ENCODE assay signal across 8 cellular contexts in the genomic region with DNA sequence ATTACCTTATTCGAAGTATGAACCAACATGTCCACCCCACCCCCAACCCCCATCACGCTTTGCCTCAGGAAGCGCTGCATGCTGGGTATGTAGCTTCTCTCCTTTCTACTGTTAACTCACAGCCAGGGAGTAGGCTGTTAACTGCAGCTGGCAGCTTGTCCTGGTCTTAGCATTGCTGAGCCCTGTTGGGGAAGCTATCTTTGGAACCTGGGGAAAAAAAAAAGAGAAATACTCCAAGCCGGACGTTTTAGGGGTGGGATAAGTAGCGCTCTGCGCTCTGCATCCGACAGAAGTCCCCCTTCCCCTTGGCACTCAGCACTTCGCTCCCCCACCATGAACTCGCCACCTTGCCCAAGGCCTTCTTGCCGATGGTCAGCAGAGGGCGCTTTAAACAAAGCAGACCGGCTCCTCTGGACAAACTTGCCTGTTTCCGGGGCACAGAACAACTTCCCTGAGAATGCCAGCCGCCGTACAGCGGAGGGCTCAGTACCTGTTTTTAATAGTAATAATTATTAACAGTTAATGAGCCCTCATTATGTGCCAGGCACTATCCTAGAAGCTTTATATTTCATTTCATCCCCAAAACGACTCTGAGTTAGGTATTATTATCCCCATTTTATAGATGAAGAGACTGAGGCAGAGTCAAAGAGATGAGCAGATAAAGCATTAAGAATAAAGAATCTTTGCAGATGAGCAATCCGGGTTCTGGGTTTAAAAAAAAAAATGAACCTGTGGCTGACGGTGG. TPM values are rescaled to one million over a fixed set of nuclear protein-coding genes. Genes with fewer than 3 reads are reported as not detected.
DNase-seq lines count a peak whose midpoint lies in the region; ATAC-seq, FAIRE-seq and TF ChIP-seq lines count a peak whose summit lies in the region.

No MANE protein-coding gene starts in this region.

- ATAC-seq in Panc1: peak; percentile 83
- ATAC-seq in activated T-cell treated with anti-CD3 and anti-CD28 coated beads, Interleukin-2, amount 50 U/mL, for 4 hours: peak; percentile 80 to 88
- ATAC-seq in stimulated activated memory B cell treated with anti-CD40 and anti-IgM and Interleukin-4, amounts not matched to agents 10 μg/mL and 1 μg/mL and 100 μg/mL, for 72 hours: peak; percentile 77
- ATAC-seq in HG02852 (IDR thresholded peaks at IDR 0.05; ENCODE audit: unreplicated experiment): no peak

- no peaks in the 10 kb centered on the region for H3K9me3 Mint-ChIP-seq in activated T-cell treated with anti-CD3 and anti-CD28 coated beads, Interleukin-2, amount 50 U/mL, for 4 hours
- H3K9me3 Mint-ChIP-seq in nephron: no peaks in the 10 kb centered on the region
- H3K9me3 Mint-ChIP-seq in stimulated activated memory B cell treated with anti-CD40 and anti-IgM and Interleukin-4, amounts not matched to agents 10 μg/mL and 1 μg/mL and 100 μg/mL, for 72 hours: no peaks in the 10 kb centered on the region

- in situ Hi-C loops in Panc1 (cut with HindIII; ENCODE audit: low pct_unique_long_range_greater_than_20kb, low sequenced_read_pairs): no loop called here

- H3K9me3 ChIP-seq in Karpas-422 (ENCODE audit: low read length) (no peaks in the 10 kb centered on the region), Panc1 (ENCODE audit: control insufficient read depth, insufficient read depth, low read depth, low read length) (no peaks in the 10 kb centered on the region)

- peak overlapping the region; percentile 64 for H3K9ac ChIP-seq in Karpas-422 (ENCODE audit: low read length)

- DNase-seq in GM12892 (ENCODE audit: insufficient read length) (peak; percentile 70), Karpas-422 (peak; percentile 94), Panc1 (ENCODE audit: low read depth, low spot score) (peak; percentile 70), fibroblast of the aortic adventitia (ENCODE audit: low read depth) (peak; percentile 86)
- DNase-seq in activated T-cell treated with anti-CD3 and anti-CD28 coated beads, Interleukin-2, amount 50 U/mL, for 4 hours: peak; percentile 63

- H2AFZ ChIP-seq in Karpas-422 (ENCODE audit: low read length): no peak overlapping the region; the same call in 1 of the 2 replicates

- H3K4me3 ChIP-seq in Karpas-422 (ENCODE audit: low read length) (peak overlapping the region; percentile 58; the same call in 1 of the 2 replicates), Panc1 (ENCODE audit: low read depth in 2 of 2, low read length in 2 of 2) (peak overlapping the region; percentile 1 to 43; a peak in 2 of 4 replicates), fibroblast of the aortic adventitia (ENCODE audit: low read depth, low read length) (peak overlapping the region; percentile 22)

- H3K9me2 ChIP-seq in Karpas-422 (replicated peaks; ENCODE audit: insufficient read depth, low read length): no peaks in the 10 kb centered on the region

- CTCF ChIA-PET in Panc1 (lab: Charles Lee): interaction anchor here (0.6 to 2.4 kb wide), 15 partner anchors 30 to 402 kb away, joined by 3 to 30 read pairs (median 4); no protein-coding TSS in a partner anchor

- no peak for TF ChIP-seq POLR2A in GM12892 (IDR thresholded peaks at IDR 0.05; ENCODE audit: low read depth, low read length)

- no peak overlapping the region for H3K4me3 Mint-ChIP-seq in activated T-cell treated with anti-CD3 and anti-CD28 coated beads, Interleukin-2, amount 50 U/mL, for 4 hours
- peak overlapping the region; percentile 4 to 64 (median 28) for H3K4me3 Mint-ChIP-seq in nephron
- H3K4me3 Mint-ChIP-seq in stimulated activated memory B cell treated with anti-CD40 and anti-IgM and Interleukin-4, amounts not matched to agents 10 μg/mL and 1 μg/mL and 100 μg/mL, for 72 hours: no peak overlapping the region

- FAIRE-seq in GM12892 (lab: Jason Lieb, UNC): peak; percentile 93

- intact Hi-C loops in Panc1 (cut with micrococcal nuclease; ENCODE audit: unreplicated experiment): loop anchor here (1.0 to 5.0 kb wide), 2 partner anchors 79 to 174 kb away; partner anchors contain the start of gene FRS3

- H3K27ac ChIP-seq in Karpas-422 (ENCODE audit: low read length) (peak overlapping the region; percentile 23; the same call in 1 of the 2 replicates), Panc1 (ENCODE audit: low read length) (peak overlapping the region; percentile 12; the same call in 1 of the 2 replicates)

- H3K36me3 ChIP-seq in Karpas-422 (ENCODE audit: insufficient read depth, low read length) (no peaks in the 10 kb centered on the region), Panc1 (ENCODE audit: control insufficient read depth, insufficient read depth, low read length) (no peaks in the 10 kb centered on the region)

- H3K36me3 Mint-ChIP-seq in activated T-cell treated with anti-CD3 and anti-CD28 coated beads, Interleukin-2, amount 50 U/mL, for 4 hours (ENCODE audit: insufficient read depth): no peaks in the 10 kb centered on the region
- peaks cover 8% of the 10 kb centered on the region for H3K36me3 Mint-ChIP-seq in nephron (ENCODE audit: low read depth)
- peaks cover 22% of the 10 kb centered on the region for H3K36me3 Mint-ChIP-seq in stimulated activated memory B cell treated with anti-CD40 and anti-IgM and Interleukin-4, amounts not matched to agents 10 μg/mL and 1 μg/mL and 100 μg/mL, for 72 hours

- BruUV-seq in Panc1 (replicated peaks; lab: Mats Ljungman, UMichigan): no TSS peak

- H3K27me3 ChIP-seq in Karpas-422 (ENCODE audit: low read length): no peaks in the 10 kb centered on the region
- H3K27me3 ChIP-seq in Panc1 (ENCODE audit: control insufficient read depth, insufficient read depth, low read length): no peaks in the 10 kb centered on the region

- POLR2A ChIA-PET in Panc1 (lab: Charles Lee): interaction anchor here (0.6 kb wide), 1 partner anchor 129 kb away, joined by 4 read pairs; no protein-coding TSS in a partner anchor

- H3K4me1 ChIP-seq in Karpas-422 (ENCODE audit: low read length): peaks cover 13% of the 10 kb centered on the region
- peaks cover 10% of the 10 kb centered on the region for H3K4me1 ChIP-seq in Panc1 (ENCODE audit: control insufficient read depth, insufficient read depth, low read length)

- peak overlapping the region; percentile 44 to 57 (median 46) for H3K27ac Mint-ChIP-seq in nephron
- no peak overlapping the region for H3K27ac Mint-ChIP-seq in stimulated activated memory B cell treated with anti-CD40 and anti-IgM and Interleukin-4, amounts not matched to agents 10 μg/mL and 1 μg/mL and 100 μg/mL, for 72 hours

- H3K27me3 Mint-ChIP-seq in activated T-cell treated with anti-CD3 and anti-CD28 coated beads, Interleukin-2, amount 50 U/mL, for 4 hours (ENCODE audit: low read depth): no peaks in the 10 kb centered on the region
- H3K27me3 Mint-ChIP-seq in nephron (ENCODE audit: low read depth): peaks cover 12% of the 10 kb centered on the region
- peaks cover 28% of the 10 kb centered on the region for H3K27me3 Mint-ChIP-seq in stimulated activated memory B cell treated with anti-CD40 and anti-IgM and Interleukin-4, amounts not matched to agents 10 μg/mL and 1 μg/mL and 100 μg/mL, for 72 hours

- no peaks in the 10 kb centered on the region for H4K20me1 ChIP-seq in Karpas-422 (ENCODE audit: insufficient read depth, low read depth, low read length)

- peak overlapping the region; percentile 68 for H3K4me2 ChIP-seq in Karpas-422 (ENCODE audit: low read depth, low read length, poor library complexity, severe bottlenecking)

- peaks cover 3% of the 10 kb centered on the region for H3K4me1 Mint-ChIP-seq in activated T-cell treated with anti-CD3 and anti-CD28 coated beads, Interleukin-2, amount 50 U/mL, for 4 hours (ENCODE audit: low read depth)
- peaks cover 25% of the 10 kb centered on the region for H3K4me1 Mint-ChIP-seq in nephron
- H3K4me1 Mint-ChIP-seq in stimulated activated memory B cell treated with anti-CD40 and anti-IgM and Interleukin-4, amounts not matched to agents 10 μg/mL and 1 μg/mL and 100 μg/mL, for 72 hours: peaks cover 7% of the 10 kb centered on the region

- TF ChIP-seq CTCF in Panc1 (IDR thresholded peaks at IDR 0.05): peak; percentile 93
- TF ChIP-seq CTCF in fibroblast of the aortic adventitia (IDR thresholded peaks at IDR 0.05; ENCODE audit: insufficient read depth, low read length): peak; percentile 94
- TF ChIP-seq CTCF in nephron (IDR thresholded peaks at IDR 0.05; ENCODE audit: unreplicated experiment in 3 of 3): peak; percentile 92 to 97 (median 93)

- no peaks in the 10 kb centered on the region for H3K79me2 ChIP-seq in Karpas-422 (ENCODE audit: low read length)

RNA-seq across cellular contexts. Expression of gene MDFI, which starts 35.2 kb away (rescaled TPM):
- polyA plus RNA-seq in GM12892 (2012; ENCODE audit: missing spikeins): not detected
- total RNA-seq in Karpas-422 (2014; rRNA removed; shearing (Covaris generic); ENCODE audit: low replicate concordance): not detected in 2 replicates
- total RNA-seq in Panc1 (2021; ENCODE audit: unreplicated experiment): 0.54 TPM
- polyA plus RNA-seq in Panc1 (2012; ENCODE audit: insufficient read length): 0.33 TPM
- total RNA-seq in activated T-cell treated with anti-CD3 and anti-CD28 coated beads, Interleukin-2, amount 50 U/mL, for 4 hours: under 1 TPM in 1 of 3 donors, not detected in 2; 0.49 TPM
- total RNA-seq in fibroblast of the aortic adventitia (ENCODE audit: low replicate concordance): 0.09 TPM in 1 of 2 replicates, not detected in the other

RNA-seq across cellular contexts. Expression of gene FOXP4, which starts 56.9 kb away (rescaled TPM):
- 8.3 TPM for polyA plus RNA-seq in GM12892 (2012; ENCODE audit: missing spikeins)
- total RNA-seq in Karpas-422 (2014; rRNA removed; shearing (Covaris generic); ENCODE audit: low replicate concordance): 3.6 and 5.0 TPM in 2 replicates
- 30.4 TPM for total RNA-seq in Panc1 (2021; ENCODE audit: unreplicated experiment)
- polyA plus RNA-seq in Panc1 (2012; ENCODE audit: insufficient read length): 30.8 TPM
- 10 to 100 TPM; 23.0 to 38.6 (median 28.2) TPM for total RNA-seq in activated T-cell treated with anti-CD3 and anti-CD28 coated beads, Interleukin-2, amount 50 U/mL, for 4 hours
- 0.41 and 2.9 TPM in 2 replicates for total RNA-seq in fibroblast of the aortic adventitia (ENCODE audit: low replicate concordance)

Comparison
In these comparisons a context has a peak if more than half of its experiments do, and no peak if none do; other contexts are left out.
1. H3K4me3 Mint-ChIP-seq: peak in nephron (3 of 3); none in activated T-cell treated with anti-CD3 and anti-CD28 coated beads, Interleukin-2, amount 50 U/mL, for 4 hours (single experiment) and stimulated activated memory B cell treated with anti-CD40 and anti-IgM and Interleukin-4, amounts not matched to agents 10 μg/mL and 1 μg/mL and 100 μg/mL, for 72 hours (single experiment).
2. Peak in every context shown above with its lines, with median percentiles within 50 percentile points of each other: DNase-seq, H3K4me3 ChIP-seq and CTCF ChIP-seq.